30 cellular contexts compared by ENCODE assay signal in genomic region chr12:33581613-33582122, GRCh38.
"Had no signal": no experiment of that assay in that cellular context is flagged by ENCODE, and none has a peak within 500 bp of the region (broad histone marks: within the 10 kb centered on the region; RNA-seq: fewer than 3 reads in every experiment).

No MANE protein-coding gene starts in this region.

- H3K27me3 ChIP-seq: colonic mucosa, esophagus squamous epithelium, heart right ventricle, left lung, right lobe of liver had no signal

- H3K9me3 ChIP-seq: colonic mucosa, esophagus squamous epithelium, heart right ventricle, lower lobe of right lung, mucosa of descending colon, right lobe of liver, thoracic aorta had no signal

- H3K36me3 ChIP-seq: colonic mucosa, esophagus squamous epithelium, heart right ventricle, left lung, lower lobe of right lung, right lobe of liver, thoracic aorta had no signal

- ATAC-seq: activated naive CD8-positive, alpha-beta T cell treated with anti-CD3 and anti-CD28 coated beads, Interleukin-2, amount 50 U/mL, for 24 hours; heart right ventricle; left lung; lower lobe of right lung; mucosa of descending colon; right lobe of liver; stimulated activated effector memory CD8-positive, alpha-beta T cell treated with anti-CD3 and anti-CD28 coated beads, Interleukin-12 subunit alpha, Interleukin-12 subunit beta, amount 100 ng/mL, for 72 hours; T-helper 17 cell had no signal

- H3K4me1 ChIP-seq: colonic mucosa, esophagus squamous epithelium, heart right ventricle, left lung, lower lobe of right lung, right lobe of liver had no signal

- H3K27ac Mint-ChIP-seq: activated CD4-positive, alpha-beta memory T cell treated with anti-CD3 and anti-CD28 coated beads for 36 hours; activated CD4-positive, alpha-beta T cell treated with anti-CD3 and anti-CD28 coated beads, Interleukin-2, amount 10 ng/mL, durations not matched to agents 24 days and 14 days; activated naive CD4-positive, alpha-beta T cell treated with anti-CD3 and anti-CD28 coated beads, Interleukin-2, amount 50 U/mL, for 24 hours; activated naive CD8-positive, alpha-beta T cell treated with anti-CD3 and anti-CD28 coated beads, Interleukin-2, amount 50 U/mL, for 24 hours; activated T-helper 2 cell treated with anti-CD3 and anti-CD28 coated beads, Interferon-gamma antibody, Interleukin-2, Interleukin-4, amounts not matched to agents 10 μg/mL and 5 μg/mL and 100 μg/mL, durations not matched to agents 14 hours and 24 hours and 36 hours; naive B cell; stimulated activated effector memory CD8-positive, alpha-beta T cell treated with anti-CD3 and anti-CD28 coated beads, Interleukin-12 subunit alpha, Interleukin-12 subunit beta, amount 100 ng/mL, for 72 hours; stimulated activated naive CD8-positive, alpha-beta T cell treated with anti-CD3 and anti-CD28 coated beads, Interleukin-15, Interleukin-2, amounts not matched to agents 100 ng/mL and 50 ng/mL, for 24 hours; T-helper 17 cell had no signal

- H3K4me3 ChIP-seq: colonic mucosa, esophagus squamous epithelium, heart right ventricle, left lung, lower lobe of right lung, mucosa of descending colon, right lobe of liver, skin epidermis, thoracic aorta had no signal

- DNase-seq: activated CD4-positive, alpha-beta memory T cell treated with anti-CD3 and anti-CD28 coated beads for 36 hours; activated CD4-positive, alpha-beta T cell treated with anti-CD3 and anti-CD28 coated beads, Interleukin-2, amount 10 ng/mL, durations not matched to agents 24 days and 14 days; activated CD4-positive, CD25-positive, alpha-beta regulatory T cell treated with anti-CD3 and anti-CD28 coated beads, Interleukin-2, amount 50 U/mL, for 72 hours; activated naive CD8-positive, alpha-beta T cell treated with anti-CD3 and anti-CD28 coated beads, Interleukin-2, amount 50 U/mL, for 24 hours; activated T-cell treated with anti-CD3 and anti-CD28 coated beads, Interleukin-2, amount 50 U/mL, for 48 hours; amygdala; colonic mucosa; effector CD8-positive, alpha-beta T cell; esophagus squamous epithelium; foreskin melanocyte; heart right ventricle; left lung; lower lobe of right lung; mesendoderm; mucosa of descending colon; naive B cell; right lobe of liver; stimulated activated CD4-positive, alpha-beta T cell treated with anti-CD3 and anti-CD28 coated beads, Interleukin-12 subunit alpha, Interleukin-12 subunit beta, amount 100 ng/mL, for 4 hours; stimulated activated CD4-positive, alpha-beta T cell treated with anti-CD3 and anti-CD28 coated beads, Interleukin-4, amount 100 ng/mL, for 24 hours; T-helper 17 cell; trophoblast cell had no signal

- H3K36me3 Mint-ChIP-seq: activated CD4-positive, alpha-beta memory T cell treated with anti-CD3 and anti-CD28 coated beads for 36 hours; activated naive CD4-positive, alpha-beta T cell treated with anti-CD3 and anti-CD28 coated beads, Interleukin-2, amount 50 U/mL, for 24 hours; naive B cell; stimulated activated effector memory CD8-positive, alpha-beta T cell treated with anti-CD3 and anti-CD28 coated beads, Interleukin-12 subunit alpha, Interleukin-12 subunit beta, amount 100 ng/mL, for 72 hours had no signal

- H3K4me3 Mint-ChIP-seq: activated CD4-positive, alpha-beta memory T cell treated with anti-CD3 and anti-CD28 coated beads for 36 hours; activated CD4-positive, alpha-beta T cell treated with anti-CD3 and anti-CD28 coated beads, Interleukin-2, amount 10 ng/mL, durations not matched to agents 24 days and 14 days; activated naive CD4-positive, alpha-beta T cell treated with anti-CD3 and anti-CD28 coated beads, Interleukin-2, amount 50 U/mL, for 24 hours; activated naive CD8-positive, alpha-beta T cell treated with anti-CD3 and anti-CD28 coated beads, Interleukin-2, amount 50 U/mL, for 24 hours; naive B cell; stimulated activated effector memory CD8-positive, alpha-beta T cell treated with anti-CD3 and anti-CD28 coated beads, Interleukin-12 subunit alpha, Interleukin-12 subunit beta, amount 100 ng/mL, for 72 hours; stimulated activated naive CD8-positive, alpha-beta T cell treated with anti-CD3 and anti-CD28 coated beads, Interleukin-15, Interleukin-2, amounts not matched to agents 100 ng/mL and 50 ng/mL, for 24 hours; T-helper 17 cell had no signal

- H3K9me3 Mint-ChIP-seq: activated CD4-positive, alpha-beta T cell treated with anti-CD3 and anti-CD28 coated beads, Interleukin-2, amount 10 ng/mL, durations not matched to agents 24 days and 14 days; activated T-helper 2 cell treated with anti-CD3 and anti-CD28 coated beads, Interferon-gamma antibody, Interleukin-2, Interleukin-4, amounts not matched to agents 10 μg/mL and 5 μg/mL and 100 μg/mL, durations not matched to agents 14 hours and 24 hours and 36 hours had no signal

- H3K4me1 Mint-ChIP-seq: activated CD4-positive, alpha-beta T cell treated with anti-CD3 and anti-CD28 coated beads, Interleukin-2, amount 10 ng/mL, durations not matched to agents 24 days and 14 days; activated naive CD4-positive, alpha-beta T cell treated with anti-CD3 and anti-CD28 coated beads, Interleukin-2, amount 50 U/mL, for 24 hours; activated naive CD8-positive, alpha-beta T cell treated with anti-CD3 and anti-CD28 coated beads, Interleukin-2, amount 50 U/mL, for 24 hours; naive B cell; stimulated activated effector memory CD8-positive, alpha-beta T cell treated with anti-CD3 and anti-CD28 coated beads, Interleukin-12 subunit alpha, Interleukin-12 subunit beta, amount 100 ng/mL, for 72 hours; T-helper 17 cell had no signal

- H3K27ac ChIP-seq: colonic mucosa, epithelial cell of prostate, esophagus squamous epithelium, heart right ventricle, left lung, lower lobe of right lung, right lobe of liver, skin epidermis, thoracic aorta had no signal

- H3K27me3 Mint-ChIP-seq: activated CD4-positive, alpha-beta memory T cell treated with anti-CD3 and anti-CD28 coated beads for 36 hours; activated CD4-positive, alpha-beta T cell treated with anti-CD3 and anti-CD28 coated beads, Interleukin-2, amount 10 ng/mL, durations not matched to agents 24 days and 14 days; activated naive CD4-positive, alpha-beta T cell treated with anti-CD3 and anti-CD28 coated beads, Interleukin-2, amount 50 U/mL, for 24 hours; activated naive CD8-positive, alpha-beta T cell treated with anti-CD3 and anti-CD28 coated beads, Interleukin-2, amount 50 U/mL, for 24 hours; naive B cell; stimulated activated naive CD8-positive, alpha-beta T cell treated with anti-CD3 and anti-CD28 coated beads, Interleukin-15, Interleukin-2, amounts not matched to agents 100 ng/mL and 50 ng/mL, for 24 hours; T-helper 17 cell had no signal

- FAIRE-seq: bronchial epithelial cell, urothelium cell line had no signal
